Comparison of ENCODE assay signal across 26 cellular contexts in genomic region chr15:77807115-77807514, GRCh38.
A peak's percentile ranks its signal among the peaks of the same experiment; 100 is the strongest.
DNase-seq lines count a peak whose midpoint lies in the region; ATAC-seq and TF ChIP-seq lines count a peak whose summit lies in the region.
"Had no signal": no experiment of that assay in that cellular context is flagged by ENCODE, and none has a peak within 500 bp of the region (broad histone marks: within the 10 kb centered on the region; RNA-seq: fewer than 3 reads in every experiment).

No MANE protein-coding gene starts in this region.

- H3K9me3 Mint-ChIP-seq in HFFc6: no peaks in the 10 kb centered on the region
- H3K9me3 Mint-ChIP-seq: T-cell had no signal

- H3K27ac Mint-ChIP-seq in HFFc6: no peak overlapping the region
- H3K27ac Mint-ChIP-seq: T-cell had no signal

- peaks cover 46% of the 10 kb centered on the region for H3K27me3 Mint-ChIP-seq in HFFc6 (ENCODE audit: insufficient read depth)
- H3K27me3 Mint-ChIP-seq: T-cell had no signal

- ATAC-seq in GM21381 (IDR thresholded peaks at IDR 0.05; ENCODE audit: unreplicated experiment) (no peak), HG02870 (IDR thresholded peaks at IDR 0.05; ENCODE audit: unreplicated experiment) (no peak)
- ATAC-seq: GM12878, HCT116, PC-3, Right ventricle myocardium inferior, T-cell had no signal

- TF ChIP-seq CTCF in HFFc6 (IDR thresholded peaks at IDR 0.05): no peak

- H3K36me3 Mint-ChIP-seq in HFFc6 (ENCODE audit: low read depth): no peaks in the 10 kb centered on the region
- H3K36me3 Mint-ChIP-seq: T-cell had no signal

- no peak overlapping the region for H3K4me3 Mint-ChIP-seq in HFFc6
- H3K4me3 Mint-ChIP-seq: T-cell had no signal

- DNase-seq in DMS 273 (lab: John Stamatoyannopoulos, UW; ENCODE audit: unreplicated experiment) (peak; percentile 61), DMS 273 treated with DMSO at 0.1 percent for 48 hours (lab: John Stamatoyannopoulos, UW) (no peak), A172 (ENCODE audit: low spot score) (peak; percentile 32), M059J (ENCODE audit: low read depth) (peak; percentile 35), astrocyte of the hippocampus (ENCODE audit: low read depth, low spot score) (peak; percentile 15), HFFc6 (no peak)
- DNase-seq: ACHN; DMS53; EL; GDM1; IMR-90; KG1; NCI-H1048; NCI-H1436; NCI-H187; NCI-H2081 treated with DMSO at 0.1 percent for 48 hours; NCI-H526 treated with DMSO at 0.1 percent for 48 hours; NK-92 treated with Interleukin-12 subunit alpha and Interleukin-12 subunit beta, amount 100 ng/mL, for 24 hours; PC-3; SJCRH30; T-cell had no signal

- H3K4me1 Mint-ChIP-seq in HFFc6 (ENCODE audit: low read depth): no peaks in the 10 kb centered on the region
- H3K4me1 Mint-ChIP-seq: T-cell had no signal

Comparison
In these comparisons a context has a peak if more than half of its experiments do, and no peak if none do; other contexts are left out.
1. DNase-seq: peak in DMS 273 (single experiment), A172 (single experiment), M059J (single experiment) and astrocyte of the hippocampus (single experiment); none in DMS 273 treated with DMSO at 0.1 percent for 48 hours (single experiment) and HFFc6 (single experiment).